In the genomic region with DNA sequence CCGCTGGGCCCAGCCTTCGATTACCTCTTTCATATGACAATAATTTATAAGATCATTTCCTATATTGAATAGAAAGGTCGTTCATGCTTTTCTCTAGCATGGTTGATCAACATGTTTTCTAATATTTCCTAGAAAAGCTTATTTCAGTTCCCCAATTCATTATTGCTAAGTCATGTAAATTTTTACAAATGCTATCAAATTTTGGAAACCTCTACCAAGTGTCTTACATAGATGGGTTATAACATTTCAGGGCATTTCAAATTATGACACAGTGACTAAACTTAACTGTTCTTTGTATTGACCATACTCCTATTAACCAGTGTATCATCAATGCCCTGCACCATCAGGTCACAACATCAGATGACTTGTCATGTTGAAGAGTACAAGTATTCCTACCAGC, we compare ENCODE assay signal across 1 cellular context.
TF ChIP-seq lines count a peak whose summit lies in the region.

No MANE protein-coding gene starts in this region.

TF ChIP-seq in WTC11, 78 proteins besides CTCF, POLR2A, EP300 and RAD21 (continued from another document):
- TF ChIP-seq RELA (CRISPR knock-in tag; IDR thresholded peaks at IDR 0.05; ENCODE audit: borderline replicate concordance): no peak
